Comparison of ENCODE assay signal across 8 cellular contexts in the genomic region with DNA sequence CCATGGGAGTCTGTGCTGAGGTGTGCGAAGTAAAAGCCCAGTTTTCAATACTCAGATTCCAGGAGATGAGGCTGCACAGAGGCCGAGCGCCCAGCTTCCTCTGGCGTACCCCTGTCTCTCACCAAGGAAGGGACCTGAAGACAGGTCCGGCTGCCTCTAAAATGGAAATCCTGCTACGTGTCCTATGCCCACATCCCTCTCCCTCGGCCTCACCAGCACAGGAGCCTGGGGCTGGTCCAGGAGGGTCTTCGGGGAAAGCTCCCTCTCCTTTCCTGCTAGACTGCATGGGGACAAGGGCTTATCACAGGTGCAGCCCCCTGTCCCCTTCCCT. TPM values are rescaled to one million over a fixed set of nuclear protein-coding genes. Genes with fewer than 3 reads are reported as not detected.
DNase-seq lines count a peak whose midpoint lies in the region; ATAC-seq, FAIRE-seq and TF ChIP-seq lines count a peak whose summit lies in the region.

No MANE protein-coding gene starts in this region.

- peaks cover 15% of the 10 kb centered on the region for H3K4me1 ChIP-seq in endothelial cell of umbilical vein (ENCODE audit: control insufficient read depth, extremely low read depth, insufficient read depth, low read length)
- H3K4me1 ChIP-seq in trophoblast cell (ENCODE audit: control insufficient read depth in 1 of 2, insufficient read depth in 2 of 2, low read length in 2 of 2), result peaks cover 10 to 15% of the 10 kb centered on the region in 2 experiments

- peak overlapping the region; percentile 53 for H2AK5ac ChIP-seq in trophoblast cell (ENCODE audit: low read length)

- peak overlapping the region; percentile 78 for H4K91ac ChIP-seq in trophoblast cell (ENCODE audit: low read depth, low read length)

- DNase-seq in NB4 (ENCODE audit: low read depth) (no peak), endothelial cell of umbilical vein (ENCODE audit: low read depth, low spot score) (no peak), trophoblast cell (no peak), NCI-H146 (lab: John Stamatoyannopoulos, UW) (no peak)
- DNase-seq in central memory CD4-positive, alpha-beta T cell, result no peak
- no peak for DNase-seq in activated CD4-positive, alpha-beta T cell treated with anti-CD3 and anti-CD28 coated beads, Interleukin-2, amount 50 U/mL, for 4 hours

- peak overlapping the region; percentile 15 for H4K12ac ChIP-seq in trophoblast cell (ENCODE audit: low read depth, low read length)

- H2BK120ac ChIP-seq in trophoblast cell (ENCODE audit: insufficient read depth, low read length, poor library complexity), result peak overlapping the region; percentile 4

- no peaks in the 10 kb centered on the region for H4K20me1 ChIP-seq in endothelial cell of umbilical vein (replicated peaks; ENCODE audit: control insufficient read depth, extremely low read depth, insufficient read depth, low read length)

- TSS peak; percentile 49 for BruUV-seq in endothelial cell of umbilical vein (replicated peaks; lab: Mats Ljungman, UMichigan)

- CTCF ChIA-PET in endothelial cell of umbilical vein (lab: Charles Lee), result no interaction called here

- TF ChIP-seq POLR2A in NB4 (IDR thresholded peaks at IDR 0.05; ENCODE audit: extremely low read depth, insufficient read length) (no peak), endothelial cell of umbilical vein (IDR thresholded peaks at IDR 0.05; ENCODE audit: low read depth, low read length) (no peak)

- POLR2A ChIA-PET in endothelial cell of umbilical vein (lab: Charles Lee), result no interaction called here

- no peak for ATAC-seq in GM21576 (IDR thresholded peaks at IDR 0.05; ENCODE audit: unreplicated experiment)

- FAIRE-seq in endothelial cell of umbilical vein (lab: Jason Lieb, UNC), result no peak

- TF ChIP-seq CTCF in NB4 (IDR thresholded peaks at IDR 0.05; ENCODE audit: low read depth, low read length) (no peak), endothelial cell of umbilical vein (IDR thresholded peaks at IDR 0.05; ENCODE audit: extremely low read depth in 1 of 2, insufficient read depth in 1 of 2, low read depth in 1 of 2, low read length in 2 of 2) (no peak)

- dilution Hi-C loops in endothelial cell of umbilical vein (cut with MboI; ENCODE audit: extremely low pct_ligation_motif_present, low sequenced_read_pairs), result no loop called here

- no CpG with 5 or more reads among the region's 8 CpGs for WGBS in trophoblast cell (ENCODE audit: extremely low coverage, insufficient coverage, insufficient read length)

- H3K27ac ChIP-seq in endothelial cell of umbilical vein (ENCODE audit: insufficient read depth, low read depth, low read length), result no peak overlapping the region
- no peak overlapping the region for H3K27ac ChIP-seq in trophoblast cell (ENCODE audit: low read depth, low read length)

- peaks cover 11% of the 10 kb centered on the region for H3K79me1 ChIP-seq in trophoblast cell (ENCODE audit: low read length)

- intact Hi-C loops in endothelial cell of umbilical vein (cut with micrococcal nuclease), result loop anchor here (1.0 to 5.0 kb wide), 4 partner anchors 23 to 349 kb away; a partner anchor contains a TSS

- peak overlapping the region; percentile 78 for H3K4me2 ChIP-seq in endothelial cell of umbilical vein (ENCODE audit: insufficient read depth, low read length)
- peak overlapping the region; percentile 85 for H3K4me2 ChIP-seq in trophoblast cell (ENCODE audit: low read length)

- H2BK5ac ChIP-seq in trophoblast cell (ENCODE audit: low read depth, low read length, poor library complexity), result peak overlapping the region; percentile 12

- no peaks in the 10 kb centered on the region for H3K9me1 ChIP-seq in endothelial cell of umbilical vein (replicated peaks; ENCODE audit: control insufficient read depth, extremely low read depth, insufficient read depth, low read length)

- no peak overlapping the region for H2BK12ac ChIP-seq in trophoblast cell (ENCODE audit: low read length)

- H3K36me3 ChIP-seq in endothelial cell of umbilical vein (ENCODE audit: control insufficient read depth in 2 of 2, extremely low read depth in 1 of 2, insufficient read depth in 2 of 2, low read length in 2 of 2) (peaks cover 0 to 8% of the 10 kb centered on the region in 2 experiments), trophoblast cell (ENCODE audit: control insufficient read depth in 1 of 2, insufficient read depth in 2 of 2, low read length in 2 of 2) (peaks cover 19 to 20% of the 10 kb centered on the region in 2 experiments)

- H3K9ac ChIP-seq in endothelial cell of umbilical vein (replicated peaks; ENCODE audit: extremely low read depth, insufficient read depth, low read length) (peak overlapping the region; percentile 65), trophoblast cell (ENCODE audit: low read length) (peak overlapping the region; percentile 89)

- no peaks in the 10 kb centered on the region for H3K27me3 ChIP-seq in endothelial cell of umbilical vein (ENCODE audit: control insufficient read depth in 2 of 2, insufficient read depth in 2 of 2, low read length in 2 of 2)
- no peaks in the 10 kb centered on the region for H3K27me3 ChIP-seq in trophoblast cell (ENCODE audit: insufficient read depth, low read length)

- peak overlapping the region; percentile 90 for H4K8ac ChIP-seq in trophoblast cell (ENCODE audit: low read depth, low read length)

- H3K23ac ChIP-seq in trophoblast cell (ENCODE audit: low read length), result no peak overlapping the region

- H3K79me2 ChIP-seq in endothelial cell of umbilical vein (ENCODE audit: control insufficient read depth, insufficient read depth, low read length) (peaks cover 13% of the 10 kb centered on the region), trophoblast cell (ENCODE audit: control insufficient read depth, insufficient read depth, low read length, poor library complexity) (peaks cover 9% of the 10 kb centered on the region)

- H3K18ac ChIP-seq in trophoblast cell (ENCODE audit: low read length), result peak overlapping the region; percentile 42

- peak overlapping the region; percentile 16 for H2AFZ ChIP-seq in endothelial cell of umbilical vein (ENCODE audit: low read depth, low read length)
- H2AFZ ChIP-seq in trophoblast cell (ENCODE audit: insufficient read depth, low read length, poor library complexity), result peak overlapping the region; percentile 46

- peak overlapping the region; percentile 40 for H3K14ac ChIP-seq in trophoblast cell (ENCODE audit: low read length)

- H3K4ac ChIP-seq in trophoblast cell (ENCODE audit: low read depth, low read length), result peak overlapping the region; percentile 77

- H3K4me3 ChIP-seq in GM08714 (ENCODE audit: low read length) (peak overlapping the region; percentile 88), NB4 (ENCODE audit: low read depth, low read length) (peak overlapping the region; percentile 95), endothelial cell of umbilical vein (replicated peaks in 1 of 3; ENCODE audit: insufficient read depth in 1 of 3, low read depth in 1 of 3, low read length in 3 of 3) (peak overlapping the region; percentile 29 to 92 (median 63)), trophoblast cell (ENCODE audit: low read depth, low read length) (peak overlapping the region; percentile 94)

- H3K9me3 ChIP-seq in endothelial cell of umbilical vein (replicated peaks; ENCODE audit: control insufficient read depth, insufficient read depth, low read length), result no peaks in the 10 kb centered on the region
- H3K9me3 ChIP-seq in trophoblast cell (ENCODE audit: insufficient read depth, low read depth, low read length), result no peaks in the 10 kb centered on the region

RNA-seq across cellular contexts. Expression of a gene that starts 0.4 kb away (rescaled TPM):
- 57.0 and 58.7 TPM in 2 replicates for total RNA-seq in endothelial cell of umbilical vein
- polyA plus RNA-seq in endothelial cell of umbilical vein, result 155 and 287 TPM in 2 replicates
- polyA plus RNA-seq in endothelial cell of umbilical vein (2011; cell fraction: cytosol; rRNA removed), result 84.5 and 110 TPM in 2 replicates
- 103 and 115 TPM in 2 replicates for polyA plus RNA-seq in endothelial cell of umbilical vein (2011; cell fraction: nucleus; rRNA removed)
- 43.4 and 51.1 TPM in 2 replicates for polyA plus RNA-seq in endothelial cell of umbilical vein (2012)
- polyA minus RNA-seq in endothelial cell of umbilical vein, result 35.6 and 46.6 TPM in 2 replicates
- 56.2 TPM for polyA minus RNA-seq in endothelial cell of umbilical vein (2011; cell fraction: cytosol; rRNA and poly(A)+ RNA removed)
- polyA minus RNA-seq in endothelial cell of umbilical vein (2011; cell fraction: nucleus; rRNA and poly(A)+ RNA removed), result 13.6 and 18.8 TPM in 2 replicates
- polyA plus RNA-seq in trophoblast cell (2013), result 87.0 and 91.4 TPM in 2 replicates

RNA-seq across cellular contexts. Expression of a gene that starts 5.6 kb away (rescaled TPM):
- total RNA-seq in endothelial cell of umbilical vein, result 21.7 and 23.9 TPM in 2 replicates
- 19.9 and 21.1 TPM in 2 replicates for polyA plus RNA-seq in endothelial cell of umbilical vein
- 14.6 and 17.1 TPM in 2 replicates for polyA plus RNA-seq in endothelial cell of umbilical vein (2011; cell fraction: cytosol; rRNA removed)
- polyA plus RNA-seq in endothelial cell of umbilical vein (2011; cell fraction: nucleus; rRNA removed), result 22.9 and 27.5 TPM in 2 replicates
- polyA plus RNA-seq in endothelial cell of umbilical vein (2012), result 12.8 and 15.1 TPM in 2 replicates
- 2.4 and 2.6 TPM in 2 replicates for polyA minus RNA-seq in endothelial cell of umbilical vein
- 4.3 TPM for polyA minus RNA-seq in endothelial cell of umbilical vein (2011; cell fraction: cytosol; rRNA and poly(A)+ RNA removed)
- polyA minus RNA-seq in endothelial cell of umbilical vein (2011; cell fraction: nucleus; rRNA and poly(A)+ RNA removed), result 1.6 and 2.8 TPM in 2 replicates
- polyA plus RNA-seq in trophoblast cell (2013), result 17.6 and 18.1 TPM in 2 replicates

RNA-seq across cellular contexts. Expression of a gene that starts 26.2 kb away (rescaled TPM):
- total RNA-seq in endothelial cell of umbilical vein, result 488 and 499 TPM in 2 replicates
- polyA plus RNA-seq in endothelial cell of umbilical vein, result 844 and 1,054 TPM in 2 replicates
- 724 and 860 TPM in 2 replicates for polyA plus RNA-seq in endothelial cell of umbilical vein (2011; cell fraction: cytosol; rRNA removed)
- polyA plus RNA-seq in endothelial cell of umbilical vein (2011; cell fraction: nucleus; rRNA removed), result 433 and 446 TPM in 2 replicates
- 473 and 510 TPM in 2 replicates for polyA plus RNA-seq in endothelial cell of umbilical vein (2012)
- polyA minus RNA-seq in endothelial cell of umbilical vein, result 691 and 797 TPM in 2 replicates
- polyA minus RNA-seq in endothelial cell of umbilical vein (2011; cell fraction: cytosol; rRNA and poly(A)+ RNA removed), result 221 TPM
- polyA minus RNA-seq in endothelial cell of umbilical vein (2011; cell fraction: nucleus; rRNA and poly(A)+ RNA removed), result 130 and 181 TPM in 2 replicates
- 489 and 490 TPM in 2 replicates for polyA plus RNA-seq in trophoblast cell (2013)

RNA-seq across cellular contexts. Expression of a gene that starts 31.4 kb away (rescaled TPM):
- total RNA-seq in endothelial cell of umbilical vein, result 237 and 239 TPM in 2 replicates
- polyA plus RNA-seq in endothelial cell of umbilical vein, result 742 and 822 TPM in 2 replicates
- 294 and 443 TPM in 2 replicates for polyA plus RNA-seq in endothelial cell of umbilical vein (2011; cell fraction: cytosol; rRNA removed)
- polyA plus RNA-seq in endothelial cell of umbilical vein (2011; cell fraction: nucleus; rRNA removed), result 325 and 344 TPM in 2 replicates
- polyA plus RNA-seq in endothelial cell of umbilical vein (2012), result 161 and 241 TPM in 2 replicates
- 140 and 214 TPM in 2 replicates for polyA minus RNA-seq in endothelial cell of umbilical vein
- polyA minus RNA-seq in endothelial cell of umbilical vein (2011; cell fraction: cytosol; rRNA and poly(A)+ RNA removed), result 74.7 TPM
- polyA minus RNA-seq in endothelial cell of umbilical vein (2011; cell fraction: nucleus; rRNA and poly(A)+ RNA removed), result 61.4 and 97.7 TPM in 2 replicates
- polyA plus RNA-seq in trophoblast cell (2013), result 235 and 242 TPM in 2 replicates

RNA-seq across cellular contexts. Expression of a gene that starts 41.0 kb away (rescaled TPM):
- 0.90 and 1.2 TPM in 2 replicates for total RNA-seq in endothelial cell of umbilical vein
- polyA plus RNA-seq in endothelial cell of umbilical vein, result 0.58 and 0.75 TPM in 2 replicates
- polyA plus RNA-seq in endothelial cell of umbilical vein (2011; cell fraction: cytosol; rRNA removed), result 0.30 and 0.47 TPM in 2 replicates
- 0.66 and 0.72 TPM in 2 replicates for polyA plus RNA-seq in endothelial cell of umbilical vein (2011; cell fraction: nucleus; rRNA removed)
- 0.57 and 0.59 TPM in 2 replicates for polyA plus RNA-seq in endothelial cell of umbilical vein (2012)
- 0.56 and 1.00 TPM in 2 replicates for polyA minus RNA-seq in endothelial cell of umbilical vein
- 0.41 TPM for polyA minus RNA-seq in endothelial cell of umbilical vein (2011; cell fraction: cytosol; rRNA and poly(A)+ RNA removed)
- 0.34 and 0.53 TPM in 2 replicates for polyA minus RNA-seq in endothelial cell of umbilical vein (2011; cell fraction: nucleus; rRNA and poly(A)+ RNA removed)
- polyA plus RNA-seq in trophoblast cell (2013), result 0.38 and 0.51 TPM in 2 replicates
